Comparison of ENCODE assay signal across 9 cellular contexts in genomic region chr11:118841469-118842222, GRCh38. TPM values are rescaled to one million over a fixed set of nuclear protein-coding genes. Genes with fewer than 3 reads are reported as not detected.
DNase-seq lines count a peak whose midpoint lies in the region; ATAC-seq and TF ChIP-seq lines count a peak whose summit lies in the region.
"Had no signal": no experiment of that assay in that cellular context is flagged by ENCODE, and none has a peak within 500 bp of the region (broad histone marks: within the 10 kb centered on the region; RNA-seq: fewer than 3 reads in every experiment).

No MANE protein-coding gene starts in this region.

- peak overlapping the region; percentile 86 for H3K27ac Mint-ChIP-seq in T-helper 17 cell
- peak overlapping the region; percentile 93 for H3K27ac Mint-ChIP-seq in central memory CD8-positive, alpha-beta T cell (ENCODE audit: low read depth)
- H3K27ac Mint-ChIP-seq in stimulated activated naive CD8-positive, alpha-beta T cell treated with anti-CD3 and anti-CD28 coated beads, Interleukin-15, amount 100 ng/mL, for 72 hours: peak overlapping the region in 1 of 2 donors; percentile 87

- ATAC-seq in GM21619 (IDR thresholded peaks at IDR 0.05; ENCODE audit: unreplicated experiment): peak; percentile 55
- ATAC-seq in T-helper 17 cell: peak; percentile 93
- ATAC-seq in central memory CD8-positive, alpha-beta T cell (replicated peaks; ENCODE audit: extremely low read depth, poor library complexity, severe bottlenecking): peak; percentile 97
- peak; percentile 85 for ATAC-seq in stimulated activated naive CD8-positive, alpha-beta T cell treated with anti-CD3 and anti-CD28 coated beads, Interleukin-15, amount 100 ng/mL, for 72 hours

- no peaks in the 10 kb centered on the region for H3K9me3 Mint-ChIP-seq in central memory CD8-positive, alpha-beta T cell
- no peaks in the 10 kb centered on the region for H3K9me3 Mint-ChIP-seq in stimulated activated naive CD8-positive, alpha-beta T cell treated with anti-CD3 and anti-CD28 coated beads, Interleukin-15, amount 100 ng/mL, for 72 hours

- no peak overlapping the region for H3K4me3 ChIP-seq in hepatocyte
- H3K4me3 ChIP-seq: cardiac muscle cell had no signal

- no peak overlapping the region for H2AFZ ChIP-seq in hepatocyte

- no peaks in the 10 kb centered on the region for H3K79me2 ChIP-seq in hepatocyte

- H3K36me3 Mint-ChIP-seq in T-helper 17 cell (ENCODE audit: low read depth): no peaks in the 10 kb centered on the region
- no peaks in the 10 kb centered on the region for H3K36me3 Mint-ChIP-seq in central memory CD8-positive, alpha-beta T cell (ENCODE audit: insufficient read depth)

- no peaks in the 10 kb centered on the region for H3K9me3 ChIP-seq in T-helper 17 cell (ENCODE audit: control insufficient read depth, low read length, poor library complexity, severe bottlenecking)
- no peaks in the 10 kb centered on the region for H3K9me3 ChIP-seq in hepatocyte (ENCODE audit: low read depth)

- H3K4me2 ChIP-seq in hepatocyte: no peak overlapping the region

- WGBS in hepatocyte (ENCODE audit: low lambda C conversion rate, missing lambda C conversion rate): 87% methylated on average over 8 of the region's 8 CpGs

- DNase-seq in T-helper 17 cell (peak; percentile 12 to 17 (median 13)), NCI-H1417 treated with DMSO at 0.1 percent for 48 hours (lab: John Stamatoyannopoulos, UW) (no peak), NCI-H524 treated with DMSO at 0.1 percent for 48 hours (lab: John Stamatoyannopoulos, UW) (no peak), hepatocyte (ENCODE audit: low spot score) (no peak)
- DNase-seq in central memory CD8-positive, alpha-beta T cell (ENCODE audit: low spot score in 2 of 2): peak in 1 of 2 donors; percentile 51
- DNase-seq in stimulated activated naive CD8-positive, alpha-beta T cell treated with anti-CD3 and anti-CD28 coated beads, Interleukin-15, amount 100 ng/mL, for 72 hours: peak; percentile 10 to 72
- DNase-seq: NCI-H748 treated with DMSO at 0.1 percent for 48 hours had no signal

- H3K27me3 Mint-ChIP-seq in T-helper 17 cell: no peaks in the 10 kb centered on the region
- H3K27me3 Mint-ChIP-seq in central memory CD8-positive, alpha-beta T cell: no peaks in the 10 kb centered on the region
- H3K27me3 Mint-ChIP-seq in stimulated activated naive CD8-positive, alpha-beta T cell treated with anti-CD3 and anti-CD28 coated beads, Interleukin-15, amount 100 ng/mL, for 72 hours: no peaks in the 10 kb centered on the region

- H3K4me1 Mint-ChIP-seq in T-helper 17 cell: peaks cover 20% of the 10 kb centered on the region
- H3K4me1 Mint-ChIP-seq in central memory CD8-positive, alpha-beta T cell: peaks cover 15% of the 10 kb centered on the region
- peaks cover 55% of the 10 kb centered on the region for H3K4me1 Mint-ChIP-seq in stimulated activated naive CD8-positive, alpha-beta T cell treated with anti-CD3 and anti-CD28 coated beads, Interleukin-15, amount 100 ng/mL, for 72 hours

- H3K9me2 ChIP-seq in hepatocyte (replicated peaks; ENCODE audit: insufficient read depth): no peaks in the 10 kb centered on the region

- no peak for TF ChIP-seq CTCF in hepatocyte (IDR thresholded peaks at IDR 0.05; ENCODE audit: poor library complexity)

- H3K27ac ChIP-seq in hepatocyte: no peak overlapping the region
- H3K27ac ChIP-seq: cardiac muscle cell had no signal

- no peaks in the 10 kb centered on the region for H4K20me1 ChIP-seq in hepatocyte (ENCODE audit: insufficient read depth, poor library complexity, severe bottlenecking)

- H3K27me3 ChIP-seq in hepatocyte: no peaks in the 10 kb centered on the region
- H3K27me3 ChIP-seq: cardiac muscle cell had no signal

- H3K4me3 Mint-ChIP-seq in T-helper 17 cell: peak overlapping the region; percentile 93
- H3K4me3 Mint-ChIP-seq in central memory CD8-positive, alpha-beta T cell: peak overlapping the region; percentile 83
- H3K4me3 Mint-ChIP-seq in stimulated activated naive CD8-positive, alpha-beta T cell treated with anti-CD3 and anti-CD28 coated beads, Interleukin-15, amount 100 ng/mL, for 72 hours: peak overlapping the region; percentile 33 to 80

- H3K36me3 ChIP-seq in hepatocyte (replicated peaks; ENCODE audit: insufficient read depth, low read depth): no peaks in the 10 kb centered on the region
- H3K36me3 ChIP-seq: cardiac muscle cell had no signal

- no peaks in the 10 kb centered on the region for H3K4me1 ChIP-seq in hepatocyte (ENCODE audit: insufficient read depth)

RNA-seq across cellular contexts. Expression of gene CXCR5, which starts 42.0 kb away (rescaled TPM):
- total RNA-seq in T-helper 17 cell (10 to 100 TPM; 11.1 to 15.0 TPM), hepatocyte (not detected in 2 replicates)
- polyA plus RNA-seq in hepatocyte: 0.11 and 0.29 TPM in 2 replicates
- total RNA-seq: cardiac muscle cell had no signal
- polyA plus RNA-seq: cardiac muscle cell had no signal

RNA-seq across cellular contexts. Expression of gene DDX6, which starts 50.7 kb away (rescaled TPM):
- total RNA-seq in T-helper 17 cell (100 to 1,000 TPM; 218 to 290 TPM), hepatocyte (111 and 122 TPM in 2 replicates)
- polyA plus RNA-seq in hepatocyte: 16.4 and 17.3 TPM in 2 replicates

Comparison
In these comparisons a context has a peak if more than half of its experiments do, and no peak if none do; other contexts are left out.
1. DNase-seq: peak in T-helper 17 cell (3 of 3) and stimulated activated naive CD8-positive, alpha-beta T cell treated with anti-CD3 and anti-CD28 coated beads, Interleukin-15, amount 100 ng/mL, for 72 hours (2 of 2); none in NCI-H1417 treated with DMSO at 0.1 percent for 48 hours (single experiment), NCI-H524 treated with DMSO at 0.1 percent for 48 hours (single experiment) and hepatocyte (single experiment).
2. RNA of gene CXCR5, which starts 42.0 kb away (total RNA-seq): 11.1 to 15.0 TPM in T-helper 17 cell; not detected in hepatocyte; every median in the first group is over 10 times any median in the second.
3. Peak in every context shown above with its lines, with median percentiles within 50 percentile points of each other: ATAC-seq and H3K4me3 Mint-ChIP-seq.